ENCODE assay signal across 13 cellular contexts in genomic region chr17:34370997-34371395, GRCh38. TPM values are rescaled to one million over a fixed set of nuclear protein-coding genes. Genes with fewer than 3 reads are reported as not detected.
DNase-seq lines count a peak whose midpoint lies in the region; ATAC-seq and TF ChIP-seq lines count a peak whose summit lies in the region.
"Had no signal": no experiment of that assay in that cellular context is flagged by ENCODE, and none has a peak within 500 bp of the region (broad histone marks: within the 10 kb centered on the region; RNA-seq: fewer than 3 reads in every experiment).

No MANE protein-coding gene starts in this region.

- H3K27ac ChIP-seq in KMS-11 (peak overlapping the region; percentile 89), VCaP (peak overlapping the region; percentile 40)
- H3K27ac ChIP-seq in naive thymus-derived CD4-positive, alpha-beta T cell (ENCODE audit: low read depth, low read length) = no peak overlapping the region

- peak; percentile 59 for DNase-seq in EL
- DNase-seq in naive thymus-derived CD4-positive, alpha-beta T cell = no peak
- no peak for DNase-seq in NCI-H128 (lab: John Stamatoyannopoulos, UW; ENCODE audit: unreplicated experiment)
- DNase-seq in sciatic nerve (ENCODE audit: low spot score) = no peak
- DNase-seq in H7 = no peak
- DNase-seq: activated gamma-delta T cell treated with Interleukin-2 at 50 U/mL for 16 hours, kidney, naive B cell had no signal

- peaks cover 0 to 6% (median 0%) of the 10 kb centered on the region in 5 donors for H3K36me3 Mint-ChIP-seq in naive thymus-derived CD4-positive, alpha-beta T cell
- H3K36me3 Mint-ChIP-seq: naive B cell had no signal

- H3K36me3 ChIP-seq in KMS-11 (ENCODE audit: insufficient read depth) (no peaks in the 10 kb centered on the region), H7 (replicated peaks; ENCODE audit: control insufficient read depth, insufficient read depth, low read length) (no peaks in the 10 kb centered on the region)
- no peaks in the 10 kb centered on the region for H3K36me3 ChIP-seq in naive thymus-derived CD4-positive, alpha-beta T cell (ENCODE audit: control insufficient read depth in 2 of 3, insufficient read depth in 3 of 3, low read length in 3 of 3)

- TF ChIP-seq CTCF in KMS-11 (conservative IDR thresholded peaks at IDR 0.05; ENCODE audit: low read depth, low read length) = no peak
- no peak for TF ChIP-seq CTCF in VCaP (conservative IDR thresholded peaks at IDR 0.05)

- peak; percentile 59 for ATAC-seq in naive thymus-derived CD4-positive, alpha-beta T cell
- ATAC-seq in sciatic nerve (no peak), HG02610 (IDR thresholded peaks at IDR 0.05; ENCODE audit: unreplicated experiment) (no peak)

- H3K4me3 Mint-ChIP-seq in naive thymus-derived CD4-positive, alpha-beta T cell = peak overlapping the region in 1 of 10 donors; percentile 50
- H3K4me3 Mint-ChIP-seq: naive B cell had no signal

- H3K9me3 ChIP-seq in naive thymus-derived CD4-positive, alpha-beta T cell (ENCODE audit: control insufficient read depth in 2 of 3, low read length in 3 of 3) = no peaks in the 10 kb centered on the region

- peaks cover 100% of the 10 kb centered on the region for H3K4me1 ChIP-seq in KMS-11 (ENCODE audit: low read depth, poor library complexity, severe bottlenecking)
- H3K4me1 ChIP-seq in naive thymus-derived CD4-positive, alpha-beta T cell (ENCODE audit: control insufficient read depth in 2 of 2, insufficient read depth in 2 of 2, low read length in 2 of 2) = no peaks in the 10 kb centered on the region

- H3K9me3 Mint-ChIP-seq in naive thymus-derived CD4-positive, alpha-beta T cell = peaks cover 0 to 2% (median 0%) of the 10 kb centered on the region in 11 donors
- H3K9me3 Mint-ChIP-seq: naive B cell had no signal

- no peak overlapping the region for H3K27ac Mint-ChIP-seq in naive thymus-derived CD4-positive, alpha-beta T cell
- H3K27ac Mint-ChIP-seq: naive B cell had no signal

- H2AFZ ChIP-seq in KMS-11 (ENCODE audit: low read depth) = no peak overlapping the region

- H3K4me3 ChIP-seq in KMS-11 (IDR thresholded peaks at IDR 0.05; ENCODE audit: insufficient read depth, low read depth, low read length) (no peak overlapping the region), H7 (ENCODE audit: insufficient read depth, low read depth, low read length) (no peak overlapping the region)
- H3K4me3 ChIP-seq in naive thymus-derived CD4-positive, alpha-beta T cell (ENCODE audit: low read length) = no peak overlapping the region

- peak overlapping the region; percentile 51; the same call in 1 of the 2 replicates for H3K9ac ChIP-seq in KMS-11

- no peaks in the 10 kb centered on the region for H3K79me2 ChIP-seq in KMS-11 (ENCODE audit: insufficient read depth, low read depth)

- peak overlapping the region; percentile 65 for H3K4me2 ChIP-seq in KMS-11

- H3K27me3 ChIP-seq in KMS-11 (ENCODE audit: insufficient read depth, low read depth) = no peaks in the 10 kb centered on the region
- no peaks in the 10 kb centered on the region for H3K27me3 ChIP-seq in naive thymus-derived CD4-positive, alpha-beta T cell (ENCODE audit: control insufficient read depth in 2 of 2, insufficient read depth in 2 of 2, low read length in 2 of 2)
- no peaks in the 10 kb centered on the region for H3K27me3 ChIP-seq in H7 (ENCODE audit: control insufficient read depth, insufficient read depth, low read length)

- intact Hi-C loops in naive thymus-derived CD4-positive, alpha-beta T cell (cut with micrococcal nuclease) = no loop called here
- intact Hi-C loops in sciatic nerve (cut with DNase I) = no loop called here

- peaks cover 0 to 39% (median 0%) of the 10 kb centered on the region in 7 donors for H3K4me1 Mint-ChIP-seq in naive thymus-derived CD4-positive, alpha-beta T cell

- H3K27me3 Mint-ChIP-seq in naive thymus-derived CD4-positive, alpha-beta T cell = peaks cover 0 to 22% (median 0%) of the 10 kb centered on the region in 5 donors

- CTCF ChIA-PET in naive thymus-derived CD4-positive, alpha-beta T cell (lab: Charles Lee) = no interaction called here

- no peaks in the 10 kb centered on the region for H4K20me1 ChIP-seq in KMS-11 (ENCODE audit: insufficient read depth)

- POLR2A ChIA-PET in naive thymus-derived CD4-positive, alpha-beta T cell (lab: Charles Lee) = no interaction called here

RNA-seq across cellular contexts. Expression of gene CCL1, which starts 8.0 kb away (rescaled TPM):
- 10 to 100 TPM in 1 of 5 experiments, not detected in 4; 17.4 TPM for total RNA-seq in naive thymus-derived CD4-positive, alpha-beta T cell
- not detected for polyA plus RNA-seq in naive thymus-derived CD4-positive, alpha-beta T cell
- not detected for total RNA-seq in sciatic nerve
- total RNA-seq in H7 (2014; rRNA removed; shearing (Covaris generic)) = not detected in 2 replicates
- total RNA-seq: fibroblast of lung, HT-29, kidney had no signal
- polyA plus RNA-seq: fibroblast of lung had no signal

RNA-seq across cellular contexts. Expression of gene CCL13, which starts 14.7 kb away (rescaled TPM):
- total RNA-seq in naive thymus-derived CD4-positive, alpha-beta T cell = not detected
- polyA plus RNA-seq in naive thymus-derived CD4-positive, alpha-beta T cell = not detected
- total RNA-seq in sciatic nerve = 28.8 TPM
- total RNA-seq in H7 (2014; rRNA removed; shearing (Covaris generic)) = not detected in 2 replicates
- total RNA-seq: fibroblast of lung, HT-29 had no signal

RNA-seq across cellular contexts. Expression of gene CCL8, which starts 51.8 kb away (rescaled TPM):
- not detected for total RNA-seq in naive thymus-derived CD4-positive, alpha-beta T cell
- not detected for polyA plus RNA-seq in naive thymus-derived CD4-positive, alpha-beta T cell
- total RNA-seq in sciatic nerve = 10.3 TPM
- total RNA-seq in H7 (2014; rRNA removed; shearing (Covaris generic)) = not detected in 2 replicates
- total RNA-seq: HT-29, kidney had no signal

Comparison
In these comparisons a context has a peak if more than half of its experiments do, and no peak if none do; other contexts are left out.
1. RNA of gene CCL13, which starts 14.7 kb away (total RNA-seq): 28.8 TPM in sciatic nerve (single experiment); not detected in naive thymus-derived CD4-positive, alpha-beta T cell and not detected in H7; every median in the first group is over 10 times any median in the second.